9 cellular contexts compared by ENCODE assay signal in the genomic region with DNA sequence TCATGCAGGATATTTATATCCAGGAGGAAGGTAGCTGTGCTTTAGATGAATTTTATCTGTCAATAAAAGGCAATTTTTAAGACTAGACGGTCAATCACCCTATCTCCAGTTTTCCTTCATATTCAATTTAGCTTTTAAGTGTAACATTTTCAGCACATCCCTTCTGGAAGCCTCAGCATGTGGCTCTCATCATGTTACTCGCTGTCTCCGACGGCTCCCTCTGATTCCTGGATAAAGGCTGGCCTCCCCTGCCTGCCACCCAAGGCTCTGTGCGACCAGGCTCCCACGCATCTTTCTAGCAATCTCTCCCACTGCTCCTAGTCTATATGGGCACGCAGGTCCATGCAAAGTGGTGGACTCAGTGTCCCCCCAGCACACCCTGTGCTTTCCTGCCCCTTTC.
"Had no signal": no experiment of that assay in that cellular context is flagged by ENCODE, and none has a peak within 500 bp of the region (broad histone marks: within the 10 kb centered on the region; RNA-seq: fewer than 3 reads in every experiment).

No MANE protein-coding gene starts in this region.

- H2AFZ ChIP-seq: GM23248 had no signal

- H3K9ac ChIP-seq: GM23248 had no signal

- H3K4me1 ChIP-seq: HAP-1 had no signal

- H3K27ac Mint-ChIP-seq: HFFc6 had no signal

- DNase-seq: GM23248, GOT3, HFFc6, IMR-90 had no signal

- H3K4me3 Mint-ChIP-seq: HFFc6 had no signal

- H3K4me3 ChIP-seq: GM23248, HAP-1, K562 had no signal

- H3K27ac ChIP-seq: GM23248 had no signal

- H3K9me3 ChIP-seq: HAP-1 had no signal

- ATAC-seq: HCT116, K562 had no signal

- FAIRE-seq: H54, HTR-8/SVneo, K562 had no signal

- H3K9me3 Mint-ChIP-seq: HFFc6 had no signal

- H3K36me3 ChIP-seq: HAP-1 had no signal
